ENCODE assay signal across 9 cellular contexts in genomic region chr2:203683932-203684556, GRCh38. TPM values are rescaled to one million over a fixed set of nuclear protein-coding genes. Genes with fewer than 3 reads are reported as not detected.
A peak's percentile ranks its signal among the peaks of the same experiment; 100 is the strongest.
DNase-seq lines count a peak whose midpoint lies in the region; ATAC-seq and TF ChIP-seq lines count a peak whose summit lies in the region.
"Had no signal": no experiment of that assay in that cellular context is flagged by ENCODE, and none has a peak within 500 bp of the region (broad histone marks: within the 10 kb centered on the region; RNA-seq: fewer than 3 reads in every experiment).

No MANE protein-coding gene starts in this region.

- H3K9me3 ChIP-seq in right lobe of liver: no peaks in the 10 kb centered on the region

- H3K4me3 ChIP-seq in right lobe of liver (no peak overlapping the region), lower leg skin (ENCODE audit: low read depth, poor library complexity, severe bottlenecking) (no peak overlapping the region)

- 100% methylated on average over 1 of the region's 1 CpG for WGBS in right lobe of liver (ENCODE audit: insufficient coverage, low coverage, low lambda C conversion rate, missing lambda C conversion rate)
- 91 to 96% methylated on average over 1 of the region's 1 CpG for WGBS in lower leg skin, 2 donors

- peaks cover 47% of the 10 kb centered on the region for H3K4me1 Mint-ChIP-seq in activated naive CD8-positive, alpha-beta T cell treated with anti-CD3 and anti-CD28 coated beads, Interleukin-2, amount 50 U/mL, for 24 hours

- H3K36me3 ChIP-seq in right lobe of liver: no peaks in the 10 kb centered on the region

- TF ChIP-seq POLR2A in right lobe of liver (IDR thresholded peaks at IDR 0.05): no peak
- no peak for TF ChIP-seq POLR2A in lower leg skin (IDR thresholded peaks at IDR 0.05)

- no peak for TF ChIP-seq CTCF in right lobe of liver (IDR thresholded peaks at IDR 0.05)
- TF ChIP-seq CTCF in lower leg skin (IDR thresholded peaks at IDR 0.05): no peak

- peak overlapping the region; percentile 25 to 52 (median 45) for H3K27ac ChIP-seq in right lobe of liver

- H3K27ac Mint-ChIP-seq in activated naive CD8-positive, alpha-beta T cell treated with anti-CD3 and anti-CD28 coated beads, Interleukin-2, amount 50 U/mL, for 24 hours: no peak overlapping the region

- no peak overlapping the region for H3K4me3 Mint-ChIP-seq in activated naive CD8-positive, alpha-beta T cell treated with anti-CD3 and anti-CD28 coated beads, Interleukin-2, amount 50 U/mL, for 24 hours
- H3K4me3 Mint-ChIP-seq: central memory CD8-positive, alpha-beta T cell had no signal

- DNase-seq in ACHN (peak; percentile 10), right lobe of liver (peak in 1 of 3 donors; percentile 38), RPMI8226 (no peak), globus pallidus (ENCODE audit: low spot score) (no peak), lower leg skin (ENCODE audit: low spot score in 2 of 2) (no peak)
- peak; percentile 45 for DNase-seq in activated naive CD8-positive, alpha-beta T cell treated with anti-CD3 and anti-CD28 coated beads, Interleukin-2, amount 50 U/mL, for 24 hours

- H3K27me3 Mint-ChIP-seq in activated naive CD8-positive, alpha-beta T cell treated with anti-CD3 and anti-CD28 coated beads, Interleukin-2, amount 50 U/mL, for 24 hours: no peaks in the 10 kb centered on the region
- H3K27me3 Mint-ChIP-seq: central memory CD8-positive, alpha-beta T cell had no signal

- H3K9me3 Mint-ChIP-seq in activated naive CD8-positive, alpha-beta T cell treated with anti-CD3 and anti-CD28 coated beads, Interleukin-2, amount 50 U/mL, for 24 hours: no peaks in the 10 kb centered on the region
- H3K9me3 Mint-ChIP-seq: central memory CD8-positive, alpha-beta T cell had no signal

- no peaks in the 10 kb centered on the region for H3K27me3 ChIP-seq in right lobe of liver

- in situ Hi-C loops in ACHN (cut with HindIII; ENCODE audit: low pct_ligation_motif_present, low pct_unique_long_range_greater_than_20kb, low sequenced_read_pairs): no loop called here

- peaks cover 0 to 18% (median 0%) of the 10 kb centered on the region in 4 donors for H3K4me1 ChIP-seq in right lobe of liver

- intact Hi-C loops in right lobe of liver (cut with DNase I) (no loop called here), lower leg skin (cut with DNase I; ENCODE audit: low total_unique reads) (no loop called here)

- no peaks in the 10 kb centered on the region for H3K36me3 Mint-ChIP-seq in activated naive CD8-positive, alpha-beta T cell treated with anti-CD3 and anti-CD28 coated beads, Interleukin-2, amount 50 U/mL, for 24 hours (ENCODE audit: low read depth)

- ATAC-seq in GM18868 (IDR thresholded peaks at IDR 0.05; ENCODE audit: unreplicated experiment) (peak; percentile 93), HG03064 (IDR thresholded peaks at IDR 0.05; ENCODE audit: low read depth, unreplicated experiment) (peak; percentile 62), right lobe of liver (peak; percentile 40 to 92 (median 68))
- peak; percentile 99 for ATAC-seq in activated naive CD8-positive, alpha-beta T cell treated with anti-CD3 and anti-CD28 coated beads, Interleukin-2, amount 50 U/mL, for 24 hours

RNA-seq across cellular contexts. Expression of gene CD28, which starts 22.4 kb away (rescaled TPM):
- total RNA-seq in right lobe of liver: 1 to 10 TPM in 1 of 6 experiments, under 1 TPM in 5; 0.16 to 1.6 (median 0.46) TPM
- total RNA-seq in lower leg skin: under 1 TPM; 0.08 to 0.45 (median 0.31) TPM

Comparison
In these comparisons a context has a peak if more than half of its experiments do, and no peak if none do; other contexts are left out.
1. DNase-seq: peak in ACHN (single experiment) and activated naive CD8-positive, alpha-beta T cell treated with anti-CD3 and anti-CD28 coated beads, Interleukin-2, amount 50 U/mL, for 24 hours (single experiment); none in RPMI8226 (single experiment), globus pallidus (single experiment) and lower leg skin (0 of 2).
2. Peak in every context shown above with its lines, with median percentiles within 50 percentile points of each other: ATAC-seq.